8 cellular contexts compared by ENCODE assay signal in the genomic region with DNA sequence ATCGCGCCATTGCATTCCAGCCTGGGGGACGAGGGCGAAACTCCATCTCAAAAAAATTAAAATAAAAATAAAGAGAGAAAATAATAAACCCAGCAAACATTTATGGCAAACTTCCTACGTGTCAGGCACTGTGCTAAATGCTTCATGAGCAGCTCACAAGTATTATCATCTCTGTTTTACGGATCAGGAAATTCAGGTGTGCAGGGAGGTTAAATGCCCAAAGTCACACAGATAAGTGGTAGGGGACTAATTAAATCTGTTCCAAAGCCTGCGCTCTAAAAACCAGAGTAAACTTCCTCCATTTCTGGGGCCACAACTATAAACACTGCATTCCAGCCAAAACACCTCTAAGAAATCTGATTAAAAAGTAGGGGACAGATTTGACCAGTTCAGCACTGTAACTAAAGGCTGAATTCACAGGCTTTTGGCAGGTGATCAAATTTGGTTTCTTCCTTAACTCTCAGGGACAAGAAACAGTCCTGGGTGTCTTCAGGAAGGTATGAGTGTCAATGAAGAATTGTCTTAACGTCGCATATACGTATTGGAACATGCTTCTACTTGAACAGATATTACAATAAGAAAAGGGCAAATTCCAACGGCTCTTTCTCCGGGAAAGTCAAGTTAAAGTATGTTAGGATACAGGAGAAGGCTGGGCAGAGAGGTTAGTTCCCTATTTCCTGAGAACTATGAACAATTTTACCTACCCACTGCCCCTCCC. TPM values are rescaled to one million over a fixed set of nuclear protein-coding genes. Genes with fewer than 3 reads are reported as not detected.
DNase-seq lines count a peak whose midpoint lies in the region; ATAC-seq, FAIRE-seq and TF ChIP-seq lines count a peak whose summit lies in the region.

No MANE protein-coding gene starts in this region.

- POLR2A ChIA-PET in GM12878 (lab: Charles Lee): interaction anchor here (0.6 to 3.2 kb wide), 16 partner anchors 13 to 190 kb away, joined by 3 to 49 read pairs (median 4); a partner anchor contains a TSS

- H3K4me1 ChIP-seq in GM12878 (ENCODE audit: control insufficient read depth, insufficient read depth, low read length): peaks cover 11% of the 10 kb centered on the region
- peaks cover 0 to 4% of the 10 kb centered on the region in 2 donors for H3K4me1 ChIP-seq in kidney (ENCODE audit: control insufficient read depth in 1 of 2, insufficient read depth in 1 of 2, low read depth in 1 of 2, low read length in 2 of 2)
- H3K4me1 ChIP-seq in stomach smooth muscle (ENCODE audit: control insufficient read depth, insufficient read depth, low read length): peaks cover 14% of the 10 kb centered on the region

- TF ChIP-seq RAD21 in GM12878 (IDR thresholded peaks at IDR 0.05; ENCODE audit: insufficient read depth, low read depth, low read length): no peak

- H3K4me2 ChIP-seq in GM12878 (ENCODE audit: control insufficient read depth, insufficient read depth): peak overlapping the region; percentile 84

- no peak for TF ChIP-seq POLR2A in GM12878 (IDR thresholded peaks at IDR 0.05; ENCODE audit: low read depth, low read length)

- H3K36me3 ChIP-seq in KOPT-K1 (ENCODE audit: insufficient read depth, low read length) (peaks cover 14% of the 10 kb centered on the region), GM12878 (ENCODE audit: control insufficient read depth in 2 of 2, insufficient read depth in 2 of 2, low read length in 1 of 2) (peaks cover under 1 to 2% of the 10 kb centered on the region in 2 experiments; a peak in 2 of 4 replicates), kidney (ENCODE audit: control insufficient read depth in 1 of 2, insufficient read depth in 2 of 2, low read length in 2 of 2) (peaks cover 2% of the 10 kb centered on the region in 2 donors), stomach smooth muscle (ENCODE audit: control insufficient read depth in 2 of 2, insufficient read depth in 2 of 2, low read length in 2 of 2) (peaks cover 2 to 3% of the 10 kb centered on the region in 2 donors)

- peak overlapping the region; percentile 91 for H3K27ac ChIP-seq in KOPT-K1 (ENCODE audit: low read depth, low read length, poor library complexity, severe bottlenecking)
- H3K27ac ChIP-seq in GM12878 (ENCODE audit: control insufficient read depth, insufficient read depth): peak overlapping the region; percentile 97
- H3K27ac ChIP-seq in kidney (ENCODE audit: low read depth in 2 of 2, low read length in 2 of 2): peak overlapping the region; percentile 93 to 94
- H3K27ac ChIP-seq in stomach smooth muscle (ENCODE audit: low read length): peak overlapping the region; percentile 85

- CTCF ChIA-PET in GM12878 (lab: Yijun Ruan, JAX): interaction anchor here (0.7 to 2.0 kb wide), 3 partner anchors 30 to 43 kb away, joined by 3 to 11 read pairs (median 3); no protein-coding TSS in a partner anchor

- H2AFZ ChIP-seq in GM12878 (ENCODE audit: control insufficient read depth, low read depth, low read length): peak overlapping the region; percentile 80

- ATAC-seq in GM12878 (peak; percentile 1), HG03175 (IDR thresholded peaks at IDR 0.05; ENCODE audit: unreplicated experiment) (no peak)

- in situ Hi-C loops in GM12878 (cut with MboI): no loop called here

- no peaks in the 10 kb centered on the region for H4K20me1 ChIP-seq in GM12878 (ENCODE audit: control insufficient read depth, insufficient read depth)

- SMC1A ChIA-PET in GM12878 (lab: Charles Lee; ENCODE audit: uncharacterized antibody, unreplicated experiment): interaction anchor here (1.0 to 1.8 kb wide), 7 partner anchors 9 to 43 kb away, joined by 3 to 6 read pairs (median 4); no protein-coding TSS in a partner anchor

- FAIRE-seq in GM12878 (lab: Jason Lieb, UNC) (peak; percentile 52), kidney (lab: Jason Lieb, UNC) (no peak)

- no peaks in the 10 kb centered on the region for H3K9me3 ChIP-seq in KOPT-K1 (ENCODE audit: insufficient read depth, low read length, poor library complexity, severe bottlenecking)
- no peaks in the 10 kb centered on the region for H3K9me3 ChIP-seq in GM12878 (replicated peaks; ENCODE audit: control insufficient read depth, insufficient read depth, low read length)
- H3K9me3 ChIP-seq in kidney (ENCODE audit: control insufficient read depth in 1 of 2, low read length in 2 of 2): no peaks in the 10 kb centered on the region
- no peaks in the 10 kb centered on the region for H3K9me3 ChIP-seq in stomach smooth muscle (ENCODE audit: control insufficient read depth in 2 of 2, low read length in 2 of 2)

- intact Hi-C loops in GM12878 (cut with micrococcal nuclease; ENCODE audit: unreplicated experiment) (loop anchor here (1.0 to 2.0 kb wide), 3 partner anchors 33 to 102 kb away; a partner anchor contains a TSS), kidney (cut with DNase I) (no loop called here)

- RAD21 ChIA-PET in GM12878 (lab: Charles Lee; ENCODE audit: unreplicated experiment): interaction anchor here (0.6 to 1.6 kb wide), 8 partner anchors 33 to 139 kb away, joined by 3 to 6 read pairs (median 3); a partner anchor contains a TSS

- H3K4me3 ChIP-seq in GM12878: peak overlapping the region; percentile 96
- H3K4me3 ChIP-seq in kidney (ENCODE audit: low read length in 2 of 2): peak overlapping the region; percentile 61 to 78
- H3K4me3 ChIP-seq in stomach smooth muscle (ENCODE audit: low read length in 2 of 2): peak overlapping the region; percentile 82 to 90

- H3K27me3 ChIP-seq in GM12878 (replicated peaks in 1 of 2; ENCODE audit: control insufficient read depth in 2 of 2, insufficient read depth in 2 of 2, low read length in 1 of 2): no peaks in the 10 kb centered on the region
- no peaks in the 10 kb centered on the region for H3K27me3 ChIP-seq in stomach smooth muscle (ENCODE audit: control insufficient read depth in 1 of 2, insufficient read depth in 2 of 2, low read length in 2 of 2)

- H3K79me2 ChIP-seq in GM12878 (ENCODE audit: control insufficient read depth, insufficient read depth, low read length): peaks cover 21% of the 10 kb centered on the region

- peak overlapping the region; percentile 97 for H3K9ac ChIP-seq in GM12878 (ENCODE audit: control insufficient read depth, insufficient read depth, low read length)
- H3K9ac ChIP-seq in kidney (ENCODE audit: low read length in 2 of 2): peak overlapping the region; percentile 63 to 87
- peak overlapping the region; percentile 86 to 94 for H3K9ac ChIP-seq in stomach smooth muscle (ENCODE audit: low read length in 2 of 2)

- TF ChIP-seq CTCF in GM12878 (IDR thresholded peaks at IDR 0.05 in 2 of 3, conservative IDR thresholded peaks at IDR 0.05 in 1 of 3; ENCODE audit: control insufficient read depth in 2 of 3, extremely low read depth in 1 of 3, insufficient read depth in 1 of 3, low read depth in 3 of 3, low read length in 3 of 3) (no peak), kidney (IDR thresholded peaks at IDR 0.05; ENCODE audit: borderline replicate concordance, extremely low read depth, insufficient read depth) (no peak)

- BruUV-seq in GM12878 (replicated peaks; lab: Mats Ljungman, UMichigan): TSS peak; percentile 76

- peak in 2 of 3 experiments; percentile 20 to 59 for DNase-seq in NCI-H1417 (lab: John Stamatoyannopoulos, UW)
- DNase-seq in NCI-H1417 treated with DMSO at 0.1 percent for 48 hours (lab: John Stamatoyannopoulos, UW): no peak
- DNase-seq in GM12878 (ENCODE audit: low read depth, low spot score): no peak
- DNase-seq in kidney: no peak
- DNase-seq in glomerular visceral epithelial cell (ENCODE audit: extremely low spot score): no peak

- 31% methylated on average over 12 of the region's 12 CpGs for WGBS in GM12878 (ENCODE audit: insufficient coverage, insufficient replicate concordance, low lambda C conversion rate, missing lambda C conversion rate)

- TF ChIP-seq EP300 in GM12878 (IDR thresholded peaks at IDR 0.05; ENCODE audit: borderline replicate concordance in 1 of 2, control insufficient read depth in 1 of 2, low read depth in 2 of 2, low read length in 2 of 2): no peak

RNA-seq across cellular contexts. Expression of a gene that starts 1.0 kb away (rescaled TPM):
- 194 and 198 TPM in 2 replicates for total RNA-seq in GM12878 (2013; cell fraction: nucleolus; rRNA removed)
- total RNA-seq in GM12878 (2014; rRNA removed) (28.6 and 33.2 TPM in 2 replicates), GM12878 (2014; rRNA removed; fragmentation: Illumina TruSeq; extraction: Trizol) (30.8 and 32.8 TPM in 2 replicates), GM12878 (2021) (40.0 and 45.3 TPM in 2 replicates), kidney (38.9 TPM)
- polyA plus RNA-seq in GM12878 (2011; ENCODE audit: low read depth): 35.0 TPM
- polyA plus RNA-seq in GM12878 (2011; rRNA removed) (43.0 and 50.5 TPM in 2 replicates), GM12878 (2014; fragmentation: Illumina TruSeq; extraction: Trizol) (49.5 and 51.2 TPM in 2 replicates), GM12878 (2014; fragmentation: Nextera tagmentation; extraction: Ambion mirVana) (10 to 100 TPM; 13.3 to 15.6 TPM), GM12878 (2014; rRNA removed) (39.7 and 42.7 TPM in 2 replicates), GM12878 (2016; fragmentation: Nextera tagmentation; extraction: Ambion mirVana) (10 to 100 TPM; 50.0 to 54.1 TPM), kidney (ENCODE audit: insufficient read depth, low read depth, low replicate concordance) (25.7 TPM)
- polyA plus RNA-seq in GM12878 (2011; cell fraction: cytosol; rRNA removed): 39.3 and 41.7 TPM in 2 replicates
- polyA plus RNA-seq in GM12878 (2011; cell fraction: nucleus; rRNA removed): 88.9 and 97.6 TPM in 2 replicates
- polyA plus RNA-seq in GM12878 (2012): 38.9 and 44.0 TPM in 2 replicates
- 38.4 and 42.4 TPM in 2 replicates for polyA minus RNA-seq in GM12878 (2011; rRNA and poly(A)+ RNA removed)
- 9.0 and 20.6 TPM in 2 replicates for polyA minus RNA-seq in GM12878 (2011; cell fraction: cytosol; rRNA and poly(A)+ RNA removed)
- 27.2 and 43.3 TPM in 2 replicates for polyA minus RNA-seq in GM12878 (2011; cell fraction: nucleus; rRNA and poly(A)+ RNA removed)

RNA-seq across cellular contexts. Expression of a gene that starts 32.8 kb away (rescaled TPM):
- 75.2 and 76.4 TPM in 2 replicates for total RNA-seq in GM12878 (2013; cell fraction: nucleolus; rRNA removed)
- total RNA-seq in GM12878 (2014; rRNA removed) (41.3 and 44.3 TPM in 2 replicates), GM12878 (2014; rRNA removed; fragmentation: Illumina TruSeq; extraction: Trizol) (70.5 and 79.2 TPM in 2 replicates), GM12878 (2021) (59.2 and 63.9 TPM in 2 replicates), kidney (83.1 TPM)
- polyA plus RNA-seq in GM12878 (2011; ENCODE audit: low read depth): 38.9 TPM
- polyA plus RNA-seq in GM12878 (2011; rRNA removed) (67.9 and 92.7 TPM in 2 replicates), GM12878 (2014; fragmentation: Illumina TruSeq; extraction: Trizol) (81.4 and 108 TPM in 2 replicates), GM12878 (2014; fragmentation: Nextera tagmentation; extraction: Ambion mirVana) (10 to 100 TPM; 13.6 to 17.4 TPM), GM12878 (2014; rRNA removed) (52.2 and 56.8 TPM in 2 replicates), GM12878 (2016; fragmentation: Nextera tagmentation; extraction: Ambion mirVana) (10 to 100 TPM; 55.8 to 61.0 TPM), kidney (ENCODE audit: insufficient read depth, low read depth, low replicate concordance) (50.9 TPM)
- polyA plus RNA-seq in GM12878 (2011; cell fraction: cytosol; rRNA removed): 32.4 and 34.2 TPM in 2 replicates
- 23.8 and 24.3 TPM in 2 replicates for polyA plus RNA-seq in GM12878 (2011; cell fraction: nucleus; rRNA removed)
- 43.0 and 51.1 TPM in 2 replicates for polyA plus RNA-seq in GM12878 (2012)
- polyA minus RNA-seq in GM12878 (2011; rRNA and poly(A)+ RNA removed): 51.8 and 78.9 TPM in 2 replicates
- 18.8 and 25.7 TPM in 2 replicates for polyA minus RNA-seq in GM12878 (2011; cell fraction: cytosol; rRNA and poly(A)+ RNA removed)
- 12.6 and 20.8 TPM in 2 replicates for polyA minus RNA-seq in GM12878 (2011; cell fraction: nucleus; rRNA and poly(A)+ RNA removed)

RNA-seq across cellular contexts. Expression of a gene that starts 33.3 kb away (rescaled TPM):
- total RNA-seq in GM12878 (2013; cell fraction: nucleolus; rRNA removed): 272 and 296 TPM in 2 replicates
- total RNA-seq in GM12878 (2014; rRNA removed) (55.4 and 67.6 TPM in 2 replicates), GM12878 (2014; rRNA removed; fragmentation: Illumina TruSeq; extraction: Trizol) (75.3 and 78.3 TPM in 2 replicates), GM12878 (2021) (92.9 and 109 TPM in 2 replicates), kidney (104 TPM)
- polyA plus RNA-seq in GM12878 (2011; ENCODE audit: low read depth): 59.2 TPM
- polyA plus RNA-seq in GM12878 (2011; rRNA removed) (127 and 154 TPM in 2 replicates), GM12878 (2014; fragmentation: Illumina TruSeq; extraction: Trizol) (147 and 173 TPM in 2 replicates), GM12878 (2014; fragmentation: Nextera tagmentation; extraction: Ambion mirVana) (10 to 100 TPM; 14.6 to 33.7 TPM), GM12878 (2014; rRNA removed) (104 and 122 TPM in 2 replicates), GM12878 (2016; fragmentation: Nextera tagmentation; extraction: Ambion mirVana) (10 to 100 TPM; 31.3 to 39.6 TPM), kidney (ENCODE audit: insufficient read depth, low read depth, low replicate concordance) (38.6 TPM)
- 51.1 and 58.4 TPM in 2 replicates for polyA plus RNA-seq in GM12878 (2011; cell fraction: cytosol; rRNA removed)
- polyA plus RNA-seq in GM12878 (2011; cell fraction: nucleus; rRNA removed): 302 and 333 TPM in 2 replicates
- 72.2 and 82.1 TPM in 2 replicates for polyA plus RNA-seq in GM12878 (2012)
- polyA minus RNA-seq in GM12878 (2011; rRNA and poly(A)+ RNA removed): 65.5 and 88.9 TPM in 2 replicates
- 25.4 and 26.9 TPM in 2 replicates for polyA minus RNA-seq in GM12878 (2011; cell fraction: cytosol; rRNA and poly(A)+ RNA removed)
- 65.3 and 90.2 TPM in 2 replicates for polyA minus RNA-seq in GM12878 (2011; cell fraction: nucleus; rRNA and poly(A)+ RNA removed)

RNA-seq across cellular contexts. Expression of a gene that starts 40.7 kb away (rescaled TPM):
- 116 and 138 TPM in 2 replicates for total RNA-seq in GM12878 (2013; cell fraction: nucleolus; rRNA removed)
- 247 and 261 TPM in 2 replicates for total RNA-seq in GM12878 (2014; rRNA removed)
- 75.5 and 81.3 TPM in 2 replicates for total RNA-seq in GM12878 (2014; rRNA removed; fragmentation: Illumina TruSeq; extraction: Trizol)
- 251 and 259 TPM in 2 replicates for total RNA-seq in GM12878 (2021)
- 48.8 TPM for polyA plus RNA-seq in GM12878 (2011; ENCODE audit: low read depth)
- polyA plus RNA-seq in GM12878 (2011; rRNA removed): 40.7 and 103 TPM in 2 replicates
- 157 and 273 TPM in 2 replicates for polyA plus RNA-seq in GM12878 (2011; cell fraction: cytosol; rRNA removed)
- polyA plus RNA-seq in GM12878 (2011; cell fraction: nucleus; rRNA removed): 564 and 586 TPM in 2 replicates
- polyA plus RNA-seq in GM12878 (2012): 167 and 191 TPM in 2 replicates
- 5.9 and 58.2 TPM in 2 replicates for polyA plus RNA-seq in GM12878 (2014; fragmentation: Illumina TruSeq; extraction: Trizol)
- polyA plus RNA-seq in GM12878 (2014; fragmentation: Nextera tagmentation; extraction: Ambion mirVana): 1 to 10 TPM; 1.1 to 5.0 TPM
- polyA plus RNA-seq in GM12878 (2014; rRNA removed): 290 and 364 TPM in 2 replicates
- polyA plus RNA-seq in GM12878 (2016; fragmentation: Nextera tagmentation; extraction: Ambion mirVana): 100 to 1,000 TPM; 307 to 339 TPM
- 24.1 and 63.2 TPM in 2 replicates for polyA minus RNA-seq in GM12878 (2011; rRNA and poly(A)+ RNA removed)
- 44.1 and 64.9 TPM in 2 replicates for polyA minus RNA-seq in GM12878 (2011; cell fraction: cytosol; rRNA and poly(A)+ RNA removed)
- polyA minus RNA-seq in GM12878 (2011; cell fraction: nucleus; rRNA and poly(A)+ RNA removed): 154 and 220 TPM in 2 replicates
- 32.3 TPM for total RNA-seq in kidney
- 11.5 TPM for polyA plus RNA-seq in kidney (ENCODE audit: insufficient read depth, low read depth, low replicate concordance)

Comparison
In these comparisons a context has a peak if more than half of its experiments do, and no peak if none do; other contexts are left out.
1. DNase-seq: peak in NCI-H1417 (2 of 3); none in NCI-H1417 treated with DMSO at 0.1 percent for 48 hours (single experiment), GM12878 (single experiment), kidney (single experiment) and glomerular visceral epithelial cell (single experiment).
2. Peak in every context shown above with its lines, with median percentiles within 50 percentile points of each other: H3K27ac ChIP-seq, H3K4me3 ChIP-seq and H3K9ac ChIP-seq.